In the genomic region with DNA sequence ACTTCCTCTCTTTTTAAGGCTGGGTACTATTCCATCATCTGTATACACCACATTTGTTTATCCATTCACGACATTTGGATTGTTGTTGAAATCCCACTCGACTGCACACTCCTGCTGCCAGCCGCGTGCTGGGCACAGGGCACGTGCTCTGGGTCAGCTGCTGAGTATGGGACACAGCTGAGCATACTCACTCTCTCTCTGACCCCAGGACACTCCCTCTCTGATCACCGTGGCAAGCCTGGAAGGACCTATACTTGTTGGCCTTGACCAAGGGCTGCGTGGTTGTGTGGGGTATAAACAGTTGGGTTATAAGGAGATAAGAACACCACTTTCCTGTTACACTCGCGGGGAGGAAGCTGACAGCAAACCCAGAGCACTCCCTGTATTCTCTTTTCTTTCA, we compare ENCODE assay signal across 1 cellular context.
TF ChIP-seq lines count a peak whose summit lies in the region.

No MANE protein-coding gene starts in this region.

TF ChIP-seq in GM23338, 12 proteins besides CTCF, POLR2A, EP300 and RAD21 (continued from another document):
- no peak for TF ChIP-seq ZNF462 (CRISPR knock-in tag; IDR thresholded peaks at IDR 0.05)
- TF ChIP-seq ZNF331 (CRISPR knock-in tag; IDR thresholded peaks at IDR 0.05; ENCODE audit: low read depth) = no peak
- TF ChIP-seq ZNF114 (CRISPR knock-in tag; IDR thresholded peaks at IDR 0.05) = no peak
- TF ChIP-seq NANOG (IDR thresholded peaks at IDR 0.05; ENCODE audit: borderline replicate concordance) = no peak
- no peak for TF ChIP-seq ETS1 (IDR thresholded peaks at IDR 0.05)
- TF ChIP-seq JUNB (IDR thresholded peaks at IDR 0.05; ENCODE audit: unreplicated experiment) = no peak
- no peak for TF ChIP-seq CREB1 (CRISPR knock-in tag; IDR thresholded peaks at IDR 0.05; ENCODE audit: low read depth)
- no peak for TF ChIP-seq EZH2phosphoT487 (IDR thresholded peaks at IDR 0.05; ENCODE audit: unreplicated experiment)
